ENCODE assay signal across 8 cellular contexts in the genomic region with DNA sequence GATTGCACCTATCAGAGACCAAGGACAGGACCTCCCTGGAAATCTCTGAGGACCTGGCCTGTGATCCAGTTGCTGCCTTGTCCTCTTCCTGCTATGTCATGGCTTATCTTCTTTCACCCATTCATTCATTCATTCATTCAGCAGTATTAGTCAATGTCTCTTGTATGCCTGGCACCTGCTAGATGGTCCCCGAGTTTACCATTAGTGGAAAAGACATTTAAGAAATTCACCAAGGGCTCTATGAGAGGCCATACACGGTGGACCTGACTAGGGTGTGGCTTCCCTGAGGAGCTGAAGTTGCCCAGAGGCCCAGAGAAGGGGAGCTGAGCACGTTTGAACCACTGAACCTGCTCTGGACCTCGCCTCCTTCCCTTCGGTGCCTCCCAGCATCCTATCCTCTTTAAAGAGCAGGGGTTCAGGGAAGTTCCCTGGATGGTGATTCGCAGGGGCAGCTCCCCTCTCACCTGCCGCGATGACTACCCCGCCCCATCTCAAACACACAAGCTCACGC. TPM values are rescaled to one million over a fixed set of nuclear protein-coding genes. Genes with fewer than 3 reads are reported as not detected.
DNase-seq lines count a peak whose midpoint lies in the region; ATAC-seq, FAIRE-seq and TF ChIP-seq lines count a peak whose summit lies in the region.

No MANE protein-coding gene starts in this region.

- no peak for FAIRE-seq in frontal cortex (lab: Jason Lieb, UNC)

- 21 to 30% (median 29%) methylated on average over 10 of the region's 10 CpGs for WGBS in psoas muscle, 3 donors

- peaks cover 30% of the 10 kb centered on the region for H3K36me3 ChIP-seq in SJSA1
- peaks cover 0 to 15% of the 10 kb centered on the region in 2 donors for H3K36me3 ChIP-seq in psoas muscle (ENCODE audit: insufficient read depth in 1 of 2, low read depth in 1 of 2)

- no peaks in the 10 kb centered on the region for H3K9me3 ChIP-seq in SJSA1 (replicated peaks)
- H3K9me3 ChIP-seq in psoas muscle, result no peaks in the 10 kb centered on the region

- TF ChIP-seq CTCF in GM12865 (IDR thresholded peaks at IDR 0.05; ENCODE audit: insufficient read depth, low read depth, low read length, missing control alignments), result no peak
- TF ChIP-seq CTCF in fibroblast of mammary gland (conservative IDR thresholded peaks at IDR 0.05; ENCODE audit: control insufficient read depth, insufficient read depth, low read depth, low read length), result no peak
- TF ChIP-seq CTCF in psoas muscle (IDR thresholded peaks at IDR 0.05), result no peak

- peaks cover 32% of the 10 kb centered on the region for H3K4me1 ChIP-seq in SJSA1 (replicated peaks)
- peaks cover 9% of the 10 kb centered on the region for H3K4me1 ChIP-seq in psoas muscle

- peak overlapping the region; percentile 63; the same call in 1 of the 2 replicates for H3K27ac ChIP-seq in SJSA1
- H3K27ac ChIP-seq in psoas muscle, result peak overlapping the region; percentile 90

- ATAC-seq in psoas muscle, result peak in 1 of 4 donors; percentile 4
- ATAC-seq in GM19035 (IDR thresholded peaks at IDR 0.05; ENCODE audit: unreplicated experiment), result no peak
- no peak for ATAC-seq in HG02798 (IDR thresholded peaks at IDR 0.05; ENCODE audit: poor library complexity, unreplicated experiment)

- H3K27me3 ChIP-seq in SJSA1 (replicated peaks) (no peaks in the 10 kb centered on the region), psoas muscle (ENCODE audit: insufficient read depth in 3 of 3, low read length in 2 of 3) (no peaks in the 10 kb centered on the region)

- intact Hi-C loops in psoas muscle (cut with DNase I), result no loop called here

- DNase-seq in GM12865 (ENCODE audit: low read depth) (no peak), SJSA1 (ENCODE audit: low read depth in 1 of 2, low spot score in 2 of 2) (no peak), fibroblast of mammary gland (ENCODE audit: low read depth) (no peak), psoas muscle (no peak), frontal cortex (ENCODE audit: low spot score in 2 of 2) (no peak), NCI-H1436 (lab: John Stamatoyannopoulos, UW) (no peak)

- H3K4me3 ChIP-seq in GM12865 (ENCODE audit: low read depth, low read length), result peak overlapping the region; percentile 98
- peak overlapping the region; percentile 57 for H3K4me3 ChIP-seq in SJSA1
- peak overlapping the region; percentile 77 for H3K4me3 ChIP-seq in fibroblast of mammary gland (ENCODE audit: control insufficient read depth, low read depth, low read length)
- peak overlapping the region; percentile 82 for H3K4me3 ChIP-seq in psoas muscle

RNA-seq across cellular contexts. Expression of gene MIF, which starts 0.7 kb away (rescaled TPM):
- total RNA-seq in SJSA1 (2014; rRNA removed; shearing (Covaris generic)), result 110 and 155 TPM in 2 replicates
- 100 to 1,000 TPM; 110 to 167 (median 139) TPM for total RNA-seq in psoas muscle
- polyA plus RNA-seq in psoas muscle, result 100 to 1,000 TPM; 125 to 277 (median 131) TPM
- 128 TPM for total RNA-seq in frontal cortex

RNA-seq across cellular contexts. Expression of gene SLC2A11, which starts 35.8 kb away (rescaled TPM):
- total RNA-seq in SJSA1 (2014; rRNA removed; shearing (Covaris generic)), result 0.50 and 3.0 TPM in 2 replicates
- total RNA-seq in psoas muscle (10 to 100 TPM in 1 of 4 donors, 1 to 10 TPM in 3; 4.2 to 11.8 (median 6.3) TPM), frontal cortex (11.4 TPM)
- 10 to 100 TPM in 1 of 3 donors, 1 to 10 TPM in 2; 3.7 to 12.7 (median 4.9) TPM for polyA plus RNA-seq in psoas muscle

RNA-seq across cellular contexts. Expression of gene DERL3, which starts 54.7 kb away (rescaled TPM):
- total RNA-seq in SJSA1 (2014; rRNA removed; shearing (Covaris generic)), result not detected in 2 replicates
- total RNA-seq in psoas muscle (1 to 10 TPM in 2 of 4 donors, under 1 TPM in 2; 0.54 to 4.4 (median 1.1) TPM), frontal cortex (0.82 TPM)
- polyA plus RNA-seq in psoas muscle, result 1 to 10 TPM in 1 of 3 donors, under 1 TPM in 2; 0.22 to 1.1 (median 0.92) TPM
